ENCODE assay signal across 13 cellular contexts in genomic region chr7:130838738-130839137, GRCh38.
A peak's percentile ranks its signal among the peaks of the same experiment; 100 is the strongest.
DNase-seq lines count a peak whose midpoint lies in the region; TF ChIP-seq lines count a peak whose summit lies in the region.
"Had no signal": no experiment of that assay in that cellular context is flagged by ENCODE, and none has a peak within 500 bp of the region (broad histone marks: within the 10 kb centered on the region; RNA-seq: fewer than 3 reads in every experiment).

No MANE protein-coding gene starts in this region.

- H3K36me3 Mint-ChIP-seq in activated naive CD4-positive, alpha-beta T cell treated with anti-CD3 and anti-CD28 coated beads for 36 hours (ENCODE audit: low read depth), result peaks cover 2% of the 10 kb centered on the region
- no peaks in the 10 kb centered on the region for H3K36me3 Mint-ChIP-seq in stimulated activated naive CD8-positive, alpha-beta T cell treated with anti-CD3 and anti-CD28 coated beads, Interleukin-15, Interleukin-2, amounts not matched to agents 100 ng/mL and 50 ng/mL, for 24 hours (ENCODE audit: low read depth)
- peaks cover 2% of the 10 kb centered on the region for H3K36me3 Mint-ChIP-seq in glutamatergic neuron (ENCODE audit: unreplicated experiment)
- H3K36me3 Mint-ChIP-seq: memory B cell had no signal

- intact Hi-C loops in activated naive CD4-positive, alpha-beta T cell treated with anti-CD3 and anti-CD28 coated beads for 36 hours (cut with micrococcal nuclease), result loop anchor here (1.0 to 2.0 kb wide), 6 partner anchors 16 to 197 kb away; no protein-coding TSS in a partner anchor

- peaks cover 23% of the 10 kb centered on the region for H3K4me1 Mint-ChIP-seq in activated naive CD4-positive, alpha-beta T cell treated with anti-CD3 and anti-CD28 coated beads for 36 hours (ENCODE audit: low read depth)
- H3K4me1 Mint-ChIP-seq in stimulated activated naive CD8-positive, alpha-beta T cell treated with anti-CD3 and anti-CD28 coated beads, Interleukin-15, Interleukin-2, amounts not matched to agents 100 ng/mL and 50 ng/mL, for 24 hours (ENCODE audit: low read depth), result peaks cover 45% of the 10 kb centered on the region
- no peaks in the 10 kb centered on the region for H3K4me1 Mint-ChIP-seq in glutamatergic neuron (ENCODE audit: low read depth, unreplicated experiment)

- peak; percentile 26 for DNase-seq in activated naive CD4-positive, alpha-beta T cell treated with anti-CD3 and anti-CD28 coated beads for 36 hours
- DNase-seq in activated naive CD4-positive, alpha-beta T cell treated with anti-CD3 and anti-CD28 coated beads, Interleukin-2, amount 50 U/mL, for 16 hours, result no peak
- DNase-seq in NCI-H226 (peak; percentile 64), epithelial cell of esophagus (ENCODE audit: low read depth) (peak; percentile 87), glutamatergic neuron (no peak), activated gamma-delta T cell treated with Interleukin-2 at 50 U/mL for 16 hours (no peak), hypothalamus (lab: John Stamatoyannopoulos, UW) (no peak)
- DNase-seq: activated CD8-positive, alpha-beta memory T cell treated with anti-CD3 and anti-CD28 coated beads for 24 hours; CD4-positive, alpha-beta T cell; effector memory CD8-positive, alpha-beta T cell; tibial artery had no signal

- TF ChIP-seq CTCF in epithelial cell of esophagus (IDR thresholded peaks at IDR 0.05; ENCODE audit: insufficient read depth, low read depth, low read length, missing control alignments) (no peak), glutamatergic neuron (IDR thresholded peaks at IDR 0.05; ENCODE audit: partially characterized antibody, unreplicated experiment) (no peak)

- no peak overlapping the region for H3K4me3 Mint-ChIP-seq in activated naive CD4-positive, alpha-beta T cell treated with anti-CD3 and anti-CD28 coated beads for 36 hours
- H3K4me3 Mint-ChIP-seq in stimulated activated naive CD8-positive, alpha-beta T cell treated with anti-CD3 and anti-CD28 coated beads, Interleukin-15, Interleukin-2, amounts not matched to agents 100 ng/mL and 50 ng/mL, for 24 hours, result no peak overlapping the region
- no peak overlapping the region for H3K4me3 Mint-ChIP-seq in glutamatergic neuron (ENCODE audit: unreplicated experiment)
- H3K4me3 Mint-ChIP-seq: CD4-positive, alpha-beta T cell; effector memory CD8-positive, alpha-beta T cell; memory B cell had no signal

- no peak overlapping the region for H3K4me3 ChIP-seq in epithelial cell of esophagus (ENCODE audit: low read length)
- H3K4me3 ChIP-seq: tibial artery had no signal

- CTCF ChIA-PET in activated naive CD4-positive, alpha-beta T cell treated with anti-CD3 and anti-CD28 coated beads for 36 hours (lab: Charles Lee), result no interaction called here

- no peaks in the 10 kb centered on the region for H3K9me3 Mint-ChIP-seq in activated naive CD4-positive, alpha-beta T cell treated with anti-CD3 and anti-CD28 coated beads for 36 hours
- no peaks in the 10 kb centered on the region for H3K9me3 Mint-ChIP-seq in stimulated activated naive CD8-positive, alpha-beta T cell treated with anti-CD3 and anti-CD28 coated beads, Interleukin-15, Interleukin-2, amounts not matched to agents 100 ng/mL and 50 ng/mL, for 24 hours
- no peaks in the 10 kb centered on the region for H3K9me3 Mint-ChIP-seq in glutamatergic neuron (ENCODE audit: unreplicated experiment)
- H3K9me3 Mint-ChIP-seq: CD4-positive, alpha-beta T cell; effector memory CD8-positive, alpha-beta T cell; memory B cell had no signal

- peaks cover 32% of the 10 kb centered on the region for H3K27me3 Mint-ChIP-seq in activated naive CD4-positive, alpha-beta T cell treated with anti-CD3 and anti-CD28 coated beads for 36 hours (ENCODE audit: low read depth)
- H3K27me3 Mint-ChIP-seq in stimulated activated naive CD8-positive, alpha-beta T cell treated with anti-CD3 and anti-CD28 coated beads, Interleukin-15, Interleukin-2, amounts not matched to agents 100 ng/mL and 50 ng/mL, for 24 hours, result peaks cover 16% of the 10 kb centered on the region
- H3K27me3 Mint-ChIP-seq in glutamatergic neuron (ENCODE audit: unreplicated experiment), result peaks cover 4% of the 10 kb centered on the region

- no peak overlapping the region for H3K27ac Mint-ChIP-seq in activated naive CD4-positive, alpha-beta T cell treated with anti-CD3 and anti-CD28 coated beads for 36 hours
- H3K27ac Mint-ChIP-seq in stimulated activated naive CD8-positive, alpha-beta T cell treated with anti-CD3 and anti-CD28 coated beads, Interleukin-15, Interleukin-2, amounts not matched to agents 100 ng/mL and 50 ng/mL, for 24 hours, result peak overlapping the region; percentile 16
- no peak overlapping the region for H3K27ac Mint-ChIP-seq in glutamatergic neuron (ENCODE audit: unreplicated experiment)
- H3K27ac Mint-ChIP-seq: CD4-positive, alpha-beta T cell; effector memory CD8-positive, alpha-beta T cell; memory B cell had no signal

Comparison
In these comparisons a context has a peak if more than half of its experiments do, and no peak if none do; other contexts are left out.
1. DNase-seq: peak in activated naive CD4-positive, alpha-beta T cell treated with anti-CD3 and anti-CD28 coated beads for 36 hours (single experiment), NCI-H226 (single experiment) and epithelial cell of esophagus (single experiment); none in activated naive CD4-positive, alpha-beta T cell treated with anti-CD3 and anti-CD28 coated beads, Interleukin-2, amount 50 U/mL, for 16 hours (single experiment), glutamatergic neuron (single experiment), activated gamma-delta T cell treated with Interleukin-2 at 50 U/mL for 16 hours (single experiment) and hypothalamus (0 of 51).